In genomic region chr20:50921055-50921454, GRCh38 we compare ENCODE assay signal across 13 cellular contexts. TPM values are rescaled to one million over a fixed set of nuclear protein-coding genes. Genes with fewer than 3 reads are reported as not detected.
DNase-seq lines count a peak whose midpoint lies in the region; TF ChIP-seq lines count a peak whose summit lies in the region.
"Had no signal": no experiment of that assay in that cellular context is flagged by ENCODE, and none has a peak within 500 bp of the region (broad histone marks: within the 10 kb centered on the region; RNA-seq: fewer than 3 reads in every experiment).

No MANE protein-coding gene starts in this region.

- H3K36me3 ChIP-seq in breast epithelium (no peaks in the 10 kb centered on the region), SJSA1 (peaks cover 74% of the 10 kb centered on the region)

- peaks cover 4 to 8% of the 10 kb centered on the region in 2 donors for H3K4me1 ChIP-seq in breast epithelium
- H3K4me1 ChIP-seq in SJSA1 (replicated peaks), result no peaks in the 10 kb centered on the region; the same call in 1 of the 2 replicates

- H3K27ac ChIP-seq in breast epithelium (no peak overlapping the region), SJSA1 (peak overlapping the region; percentile 15; the same call in 1 of the 2 replicates)

- H3K9me3 ChIP-seq in breast epithelium (no peaks in the 10 kb centered on the region), SJSA1 (replicated peaks) (no peaks in the 10 kb centered on the region)
- H3K9me3 ChIP-seq: BLaER1 treated with 17β-estradiol and CSF1 and Interleukin-3, amounts not matched to agents 10 nM and 100 nM had no signal

- no peaks in the 10 kb centered on the region for H3K9me3 Mint-ChIP-seq in MCF 10A (ENCODE audit: unreplicated experiment)
- H3K9me3 Mint-ChIP-seq: brain had no signal

- peaks cover 81% of the 10 kb centered on the region for H3K36me3 Mint-ChIP-seq in MCF 10A (ENCODE audit: insufficient read depth, unreplicated experiment)

- in situ Hi-C loops in GM13977 (cut with MboI; ENCODE audit: low pct_unique_long_range_greater_than_20kb, low sequenced_read_pairs, unreplicated experiment), result no loop called here

- no peaks in the 10 kb centered on the region for H3K27me3 ChIP-seq in breast epithelium
- H3K27me3 ChIP-seq in SJSA1 (replicated peaks), result no peaks in the 10 kb centered on the region
- H3K27me3 ChIP-seq: BLaER1 treated with 17β-estradiol and CSF1 and Interleukin-3, amounts not matched to agents 10 nM and 100 nM had no signal

- POLR2A ChIA-PET in MCF 10A (lab: Yijun Ruan, JAX), result interaction anchor here (0.7 to 5.4 kb wide), 9 partner anchors 10 to 159 kb away, joined by 3 to 94 read pairs (median 3); partner anchors contain the start of genes ADNP, DPM1 and MOCS3

- H3K4me3 Mint-ChIP-seq in MCF 10A (ENCODE audit: unreplicated experiment), result no peak overlapping the region

- CTCF ChIA-PET in MCF 10A (lab: Yijun Ruan, JAX), result interaction anchor here (0.7 to 3.6 kb wide), 10 partner anchors 9 to 131 kb away, joined by 3 to 55 read pairs (median 4); partner anchors contain the start of genes ADNP, BCAS4 and MOCS3

- H3K27ac Mint-ChIP-seq in MCF 10A (ENCODE audit: low read depth, unreplicated experiment), result peak overlapping the region; percentile 94

- TF ChIP-seq CTCF in MCF 10A (IDR thresholded peaks at IDR 0.05; ENCODE audit: unreplicated experiment) (no peak), breast epithelium (IDR thresholded peaks at IDR 0.05) (no peak), fibroblast of pulmonary artery (IDR thresholded peaks at IDR 0.05; ENCODE audit: low read length, missing control alignments) (no peak), GM13977 (IDR thresholded peaks at IDR 0.05; ENCODE audit: extremely low read depth, insufficient read depth, missing control alignments) (no peak)

- no peak overlapping the region for H3K4me3 ChIP-seq in breast epithelium
- no peak overlapping the region for H3K4me3 ChIP-seq in SJSA1
- H3K4me3 ChIP-seq in fibroblast of pulmonary artery (replicated peaks; ENCODE audit: low read depth, low read length), result no peak overlapping the region
- H3K4me3 ChIP-seq: BLaER1 treated with 17β-estradiol and CSF1 and Interleukin-3, amounts not matched to agents 10 nM and 100 nM had no signal

- intact Hi-C loops in MCF 10A (cut with micrococcal nuclease), result no loop called here
- intact Hi-C loops in breast epithelium (cut with DNase I; ENCODE audit: low total_unique reads), result no loop called here

- H3K27me3 Mint-ChIP-seq in MCF 10A (ENCODE audit: insufficient read depth, unreplicated experiment), result no peaks in the 10 kb centered on the region
- H3K27me3 Mint-ChIP-seq: brain had no signal

- DNase-seq in MCF 10A (ENCODE audit: unreplicated experiment), result no peak
- DNase-seq in breast epithelium (ENCODE audit: low spot score in 2 of 2), result no peak
- DNase-seq in SJSA1 (ENCODE audit: low read depth in 1 of 2, low spot score in 2 of 2), result no peak
- DNase-seq in fibroblast of pulmonary artery (ENCODE audit: low read depth), result peak; percentile 45
- DNase-seq in NCI-H345 treated with DMSO at 0.1 percent for 48 hours (lab: John Stamatoyannopoulos, UW; ENCODE audit: unreplicated experiment), result no peak
- no peak for DNase-seq in T-helper 9 cell
- DNase-seq in GM13977 (ENCODE audit: low spot score), result no peak
- DNase-seq in nucleus accumbens (lab: John Stamatoyannopoulos, UW), result no peak
- DNase-seq: activated CD4-positive, alpha-beta T cell treated with anti-CD3 and anti-CD28 coated beads for 48 hours; NCI-H1105 treated with DMSO at 0.1 percent for 48 hours; substantia nigra had no signal

- H3K4me1 Mint-ChIP-seq in MCF 10A (ENCODE audit: insufficient read depth, unreplicated experiment), result peaks cover 49% of the 10 kb centered on the region

- BruUV-seq in MCF 10A (replicated peaks; lab: Mats Ljungman, UMichigan), result no TSS peak

- no peak for TF ChIP-seq POLR2A in breast epithelium (IDR thresholded peaks at IDR 0.05)

RNA-seq across cellular contexts. Expression of gene ADNP, which starts 10.2 kb away (rescaled TPM):
- total RNA-seq in MCF 10A (2022) (62.4 and 77.5 TPM in 2 replicates), breast epithelium (10 to 100 TPM; 51.7 to 70.2 (median 60.0) TPM)
- 18.2 and 20.4 TPM in 2 replicates for total RNA-seq in SJSA1 (2014; rRNA removed; shearing (Covaris generic))

RNA-seq across cellular contexts. Expression of gene DPM1, which starts 37.3 kb away (rescaled TPM):
- total RNA-seq in MCF 10A (2022) (66.8 and 79.8 TPM in 2 replicates), breast epithelium (10 to 100 TPM; 43.4 to 61.2 (median 53.4) TPM)
- 122 and 138 TPM in 2 replicates for total RNA-seq in SJSA1 (2014; rRNA removed; shearing (Covaris generic))

RNA-seq across cellular contexts. Expression of gene MOCS3, which starts 37.6 kb away (rescaled TPM):
- 5.8 and 6.0 TPM in 2 replicates for total RNA-seq in MCF 10A (2022)
- 1 to 10 TPM; 4.5 to 6.4 (median 4.9) TPM for total RNA-seq in breast epithelium
- 6.2 and 7.2 TPM in 2 replicates for total RNA-seq in SJSA1 (2014; rRNA removed; shearing (Covaris generic))
